In the genomic region with DNA sequence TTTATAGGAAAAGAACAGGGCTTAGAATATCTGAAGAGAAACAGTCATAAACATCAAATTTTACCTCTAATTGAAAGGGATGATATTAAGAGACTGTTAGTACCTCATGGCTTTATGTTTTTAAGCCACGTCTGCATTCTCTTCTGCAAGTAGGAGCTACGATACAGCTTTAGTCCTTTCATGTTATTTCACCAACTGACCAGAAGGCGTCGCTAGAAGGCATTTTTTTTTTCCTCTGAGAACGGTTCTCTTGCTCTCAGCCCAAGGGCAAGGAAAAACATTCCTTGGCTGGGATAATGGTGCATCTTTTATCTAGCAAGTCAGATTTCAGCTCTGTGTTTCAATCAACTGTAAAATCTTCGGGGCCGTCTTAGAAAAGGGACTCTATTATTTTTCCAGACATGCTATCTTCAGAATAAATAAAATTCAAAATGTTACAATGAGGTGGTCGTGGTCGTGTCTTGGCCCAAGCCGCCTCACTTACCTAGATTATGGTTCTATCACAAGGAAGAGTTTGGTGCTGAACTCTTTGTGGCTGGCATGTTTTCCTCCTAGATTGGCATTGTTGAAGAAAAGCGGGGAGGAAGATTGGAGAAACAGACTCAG, we compare ENCODE assay signal across 8 cellular contexts. TPM values are rescaled to one million over a fixed set of nuclear protein-coding genes. Genes with fewer than 3 reads are reported as not detected.
DNase-seq lines count a peak whose midpoint lies in the region; FAIRE-seq and TF ChIP-seq lines count a peak whose summit lies in the region.

No MANE protein-coding gene starts in this region.

- H3K9ac ChIP-seq in Karpas-422 (ENCODE audit: low read length) (0 out of 2 replicates have a peak overlapping the region, but pooled peaks have one; percentile 13), keratinocyte (ENCODE audit: control insufficient read depth, extremely low read depth, insufficient read depth, low read length) (no peak overlapping the region)

- peak overlapping the region; percentile 65 for H3K4me3 Mint-ChIP-seq in stimulated activated naive CD8-positive, alpha-beta T cell treated with anti-CD3 and anti-CD28 coated beads, Interleukin-15, Interleukin-2, amounts not matched to agents 100 ng/mL and 50 ng/mL, for 24 hours

- peak; percentile 78 for FAIRE-seq in RCC 7860 (lab: Jason Lieb, UNC)
- FAIRE-seq in keratinocyte (lab: Jason Lieb, UNC), result peak; percentile 66

- H3K4me1 Mint-ChIP-seq in stimulated activated naive CD8-positive, alpha-beta T cell treated with anti-CD3 and anti-CD28 coated beads, Interleukin-15, Interleukin-2, amounts not matched to agents 100 ng/mL and 50 ng/mL, for 24 hours (ENCODE audit: low read depth), result peaks cover 8% of the 10 kb centered on the region

- H2AFZ ChIP-seq in Karpas-422 (ENCODE audit: low read length) (peak overlapping the region; percentile 80; the same call in 1 of the 2 replicates), keratinocyte (ENCODE audit: control insufficient read depth, low read length) (peak overlapping the region; percentile 24)

- H3K27me3 ChIP-seq in A673 (replicated peaks; ENCODE audit: insufficient read depth, low read depth, low read length, poor library complexity) (no peaks in the 10 kb centered on the region), Karpas-422 (ENCODE audit: low read length) (no peaks in the 10 kb centered on the region), keratinocyte (ENCODE audit: control insufficient read depth, extremely low read depth, insufficient read depth, low read length) (no peaks in the 10 kb centered on the region)

- BruUV-seq in A673 (replicated peaks; lab: Mats Ljungman, UMichigan), result no TSS peak

- H3K79me2 ChIP-seq in Karpas-422 (ENCODE audit: low read length) (no peaks in the 10 kb centered on the region), keratinocyte (ENCODE audit: control insufficient read depth, insufficient read depth, low read length) (no peaks in the 10 kb centered on the region)

- H3K9me3 ChIP-seq in A673 (ENCODE audit: low read depth, low read length, poor library complexity, severe bottlenecking) (no peaks in the 10 kb centered on the region), Karpas-422 (ENCODE audit: low read length) (no peaks in the 10 kb centered on the region), keratinocyte (ENCODE audit: control insufficient read depth, low read depth, low read length) (no peaks in the 10 kb centered on the region)

- no peak overlapping the region for H3K27ac Mint-ChIP-seq in stimulated activated naive CD8-positive, alpha-beta T cell treated with anti-CD3 and anti-CD28 coated beads, Interleukin-15, Interleukin-2, amounts not matched to agents 100 ng/mL and 50 ng/mL, for 24 hours

- H3K9me2 ChIP-seq in Karpas-422 (replicated peaks; ENCODE audit: insufficient read depth, low read length), result no peaks in the 10 kb centered on the region

- in situ Hi-C loops in T47D (cut with HindIII; ENCODE audit: low pct_unique_long_range_greater_than_20kb, low sequenced_read_pairs), result no loop called here

- no peaks in the 10 kb centered on the region for H4K20me1 ChIP-seq in Karpas-422 (ENCODE audit: insufficient read depth, low read depth, low read length)
- H4K20me1 ChIP-seq in keratinocyte (ENCODE audit: control insufficient read depth, extremely low read depth, insufficient read depth, low read length), result no peaks in the 10 kb centered on the region

- peaks cover 19% of the 10 kb centered on the region for H3K27me3 Mint-ChIP-seq in stimulated activated naive CD8-positive, alpha-beta T cell treated with anti-CD3 and anti-CD28 coated beads, Interleukin-15, Interleukin-2, amounts not matched to agents 100 ng/mL and 50 ng/mL, for 24 hours

- DNase-seq in A673 (ENCODE audit: low spot score) (peak; percentile 82), ELF-1 (ENCODE audit: low read depth, low spot score) (peak; percentile 69), Karpas-422 (peak; percentile 79), RCC 7860 (ENCODE audit: low spot score) (peak; percentile 61), T47D (ENCODE audit: low read depth in 1 of 2, low spot score in 1 of 2) (peak; percentile 5 to 75), keratinocyte (ENCODE audit: low read depth, low spot score) (peak; percentile 33), HPDE6-E6E7 (ENCODE audit: extremely low spot score) (no peak)

- H3K4me2 ChIP-seq in Karpas-422 (ENCODE audit: low read depth, low read length, poor library complexity, severe bottlenecking) (peak overlapping the region; percentile 60), keratinocyte (ENCODE audit: control insufficient read depth, extremely low read depth, insufficient read depth, low read depth, low read length) (peak overlapping the region; percentile 65)

- POLR2A ChIA-PET in A673 (lab: Charles Lee; ENCODE audit: low non-redundant PET), result no interaction called here

- H3K27ac ChIP-seq in A673 (ENCODE audit: low read depth, low read length, poor library complexity, severe bottlenecking), result no peak overlapping the region
- no peak overlapping the region for H3K27ac ChIP-seq in Karpas-422 (ENCODE audit: low read length)
- no peak overlapping the region for H3K27ac ChIP-seq in keratinocyte (ENCODE audit: control insufficient read depth, insufficient read depth, low read length)

- peak overlapping the region; percentile 26 for H3K4me3 ChIP-seq in A673 (ENCODE audit: low read depth, low read length, poor library complexity, severe bottlenecking)
- peak overlapping the region; percentile 54 for H3K4me3 ChIP-seq in Karpas-422 (ENCODE audit: low read length)
- peak overlapping the region in 1 of 3 experiments; percentile 40 for H3K4me3 ChIP-seq in keratinocyte (ENCODE audit: control insufficient read depth in 2 of 3, extremely low read depth in 1 of 3, insufficient read depth in 2 of 3, low read depth in 1 of 3, low read length in 3 of 3)

- CTCF ChIA-PET in A673 (lab: Charles Lee), result interaction anchor here (1.0 kb wide), 2 partner anchors 17 to 74 kb away, joined by 6 to 11 read pairs; no protein-coding TSS in a partner anchor

- H3K9me3 Mint-ChIP-seq in stimulated activated naive CD8-positive, alpha-beta T cell treated with anti-CD3 and anti-CD28 coated beads, Interleukin-15, Interleukin-2, amounts not matched to agents 100 ng/mL and 50 ng/mL, for 24 hours, result no peaks in the 10 kb centered on the region

- no peaks in the 10 kb centered on the region for H3K9me1 ChIP-seq in keratinocyte (ENCODE audit: control insufficient read depth, extremely low read depth, insufficient read depth, low read length)

- no peaks in the 10 kb centered on the region for H3K36me3 ChIP-seq in A673 (ENCODE audit: insufficient read depth, low read length, poor library complexity, severe bottlenecking)
- H3K36me3 ChIP-seq in Karpas-422 (ENCODE audit: insufficient read depth, low read length), result no peaks in the 10 kb centered on the region
- H3K36me3 ChIP-seq in keratinocyte (ENCODE audit: control insufficient read depth in 2 of 2, extremely low read depth in 1 of 2, insufficient read depth in 2 of 2, low read length in 2 of 2), result no peaks in the 10 kb centered on the region

- dilution Hi-C loops in keratinocyte (cut with MboI; ENCODE audit: extremely low pct_ligation_motif_present, low sequenced_read_pairs), result no loop called here

- intact Hi-C loops in A673 (cut with micrococcal nuclease; ENCODE audit: unreplicated experiment), result no loop called here

- TF ChIP-seq CTCF in A673 (conservative IDR thresholded peaks at IDR 0.05; ENCODE audit: low read depth, low read length), result peak; percentile 72
- peak; percentile 62 to 63 (median 63) for TF ChIP-seq CTCF in keratinocyte (optimal IDR thresholded peaks at IDR 0.05 in 1 of 3, IDR thresholded peaks at IDR 0.05 in 1 of 3, conservative IDR thresholded peaks at IDR 0.05 in 1 of 3; ENCODE audit: extremely low read depth in 1 of 3, insufficient read depth in 2 of 3, low read length in 3 of 3)

- H3K4me1 ChIP-seq in A673 (ENCODE audit: insufficient read depth, low read length, poor library complexity, severe bottlenecking), result no peaks in the 10 kb centered on the region
- H3K4me1 ChIP-seq in Karpas-422 (ENCODE audit: low read length), result peaks cover 5% of the 10 kb centered on the region
- peaks cover 2% of the 10 kb centered on the region for H3K4me1 ChIP-seq in keratinocyte (ENCODE audit: control insufficient read depth, extremely low read depth, insufficient read depth, low read length)

- no peaks in the 10 kb centered on the region for H3K36me3 Mint-ChIP-seq in stimulated activated naive CD8-positive, alpha-beta T cell treated with anti-CD3 and anti-CD28 coated beads, Interleukin-15, Interleukin-2, amounts not matched to agents 100 ng/mL and 50 ng/mL, for 24 hours (ENCODE audit: low read depth)

RNA-seq across cellular contexts. Expression of a gene that starts 41.6 kb away (rescaled TPM):
- total RNA-seq in A673 (2021), result not detected in 2 replicates
- total RNA-seq in Karpas-422 (2014; rRNA removed; shearing (Covaris generic); ENCODE audit: low replicate concordance), result not detected in 2 replicates
- polyA plus RNA-seq in keratinocyte, result not detected in 3 replicates
- not detected for polyA plus RNA-seq in keratinocyte (2011; ENCODE audit: low read depth)
- not detected in 2 replicates for polyA plus RNA-seq in keratinocyte (2011; cell fraction: cytosol; rRNA removed)
- not detected in 2 replicates for polyA plus RNA-seq in keratinocyte (2011; cell fraction: nucleus; rRNA removed)
- not detected in 2 replicates for polyA plus RNA-seq in keratinocyte (2012; ENCODE audit: low replicate concordance)
- polyA minus RNA-seq in keratinocyte, result not detected in 3 replicates
- not detected for polyA minus RNA-seq in keratinocyte (2011; cell fraction: cytosol; rRNA and poly(A)+ RNA removed)
- polyA minus RNA-seq in keratinocyte (2011; cell fraction: nucleus; rRNA and poly(A)+ RNA removed), result not detected in 2 replicates
